27 cellular contexts compared by ENCODE assay signal in the genomic region with DNA sequence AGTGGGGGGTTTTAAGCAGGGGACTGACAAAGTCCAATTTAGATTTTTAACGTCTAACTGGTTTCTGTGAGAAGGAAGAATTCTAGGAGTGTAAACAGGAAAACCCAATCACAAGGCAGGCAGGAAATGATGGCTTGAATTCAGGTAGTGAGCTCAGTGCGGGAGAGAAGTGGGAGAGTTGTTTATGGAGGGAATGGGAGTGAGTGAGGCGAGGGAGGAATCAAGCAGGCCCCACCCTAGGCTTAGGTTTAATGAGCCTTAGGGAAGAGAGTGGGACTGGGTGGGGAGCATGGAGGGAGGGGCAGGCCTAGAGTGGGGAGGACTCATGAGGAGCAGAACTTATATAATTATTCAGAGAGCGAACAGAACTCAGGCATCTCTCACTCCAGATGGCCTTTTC. TPM values are rescaled to one million over a fixed set of nuclear protein-coding genes. Genes with fewer than 3 reads are reported as not detected.
DNase-seq lines count a peak whose midpoint lies in the region; ATAC-seq and TF ChIP-seq lines count a peak whose summit lies in the region.
"Had no signal": no experiment of that assay in that cellular context is flagged by ENCODE, and none has a peak within 500 bp of the region (broad histone marks: within the 10 kb centered on the region; RNA-seq: fewer than 3 reads in every experiment).

No MANE protein-coding gene starts in this region.

- H3K4me3 ChIP-seq in HEK293 (ENCODE audit: low read depth, low read length): no peak overlapping the region
- no peak overlapping the region for H3K4me3 ChIP-seq in colonic mucosa
- no peak overlapping the region for H3K4me3 ChIP-seq in naive thymus-derived CD4-positive, alpha-beta T cell (ENCODE audit: low read length)
- H3K4me3 ChIP-seq in gastrocnemius medialis: no peak overlapping the region
- H3K4me3 ChIP-seq: ascending aorta, GM23248, lung, psoas muscle, skin epidermis, testis had no signal

- H3K27ac Mint-ChIP-seq in naive thymus-derived CD4-positive, alpha-beta T cell: peak overlapping the region; percentile 73 to 95 (median 86)
- H3K27ac Mint-ChIP-seq: stimulated activated memory B cell treated with anti-CD40 and anti-IgM and Interleukin-4, amounts not matched to agents 10 μg/mL and 1 μg/mL and 100 μg/mL, for 72 hours had no signal

- peaks cover 19 to 61% (median 41%) of the 10 kb centered on the region in 7 donors for H3K4me1 Mint-ChIP-seq in naive thymus-derived CD4-positive, alpha-beta T cell
- H3K4me1 Mint-ChIP-seq: stimulated activated memory B cell treated with anti-CD40 and anti-IgM and Interleukin-4, amounts not matched to agents 10 μg/mL and 1 μg/mL and 100 μg/mL, for 72 hours had no signal

- in situ Hi-C loops in gastrocnemius medialis (cut with MboI; ENCODE audit: low sequenced_read_pairs in 4 of 4): no loop called here

- no peak for TF ChIP-seq POLR2A in gastrocnemius medialis (IDR thresholded peaks at IDR 0.05)

- H3K9me3 Mint-ChIP-seq in naive thymus-derived CD4-positive, alpha-beta T cell: no peaks in the 10 kb centered on the region
- H3K9me3 Mint-ChIP-seq: central memory CD8-positive, alpha-beta T cell; stimulated activated memory B cell treated with anti-CD40 and anti-IgM and Interleukin-4, amounts not matched to agents 10 μg/mL and 1 μg/mL and 100 μg/mL, for 72 hours had no signal

- H3K4me3 Mint-ChIP-seq in naive thymus-derived CD4-positive, alpha-beta T cell: peak overlapping the region; percentile 28 to 73 (median 65)
- H3K4me3 Mint-ChIP-seq: central memory CD8-positive, alpha-beta T cell; stimulated activated memory B cell treated with anti-CD40 and anti-IgM and Interleukin-4, amounts not matched to agents 10 μg/mL and 1 μg/mL and 100 μg/mL, for 72 hours had no signal

- H3K4me1 ChIP-seq in HEK293 (ENCODE audit: control insufficient read depth, insufficient read depth, low read length) (no peaks in the 10 kb centered on the region), colonic mucosa (peaks cover 16% of the 10 kb centered on the region), gastrocnemius medialis (no peaks in the 10 kb centered on the region)
- peaks cover 0 to 23% of the 10 kb centered on the region in 2 donors for H3K4me1 ChIP-seq in naive thymus-derived CD4-positive, alpha-beta T cell (ENCODE audit: control insufficient read depth in 2 of 2, insufficient read depth in 2 of 2, low read length in 2 of 2)
- H3K4me1 ChIP-seq: psoas muscle, testis had no signal

- H3K36me3 ChIP-seq in HEK293 (ENCODE audit: control insufficient read depth in 2 of 2, insufficient read depth in 1 of 2, low read length in 2 of 2): no peaks in the 10 kb centered on the region
- no peaks in the 10 kb centered on the region for H3K36me3 ChIP-seq in colonic mucosa
- H3K36me3 ChIP-seq in naive thymus-derived CD4-positive, alpha-beta T cell (ENCODE audit: control insufficient read depth in 2 of 3, insufficient read depth in 3 of 3, low read length in 3 of 3): peaks cover 0 to 37% (median 4%) of the 10 kb centered on the region in 3 experiments
- H3K36me3 ChIP-seq in gastrocnemius medialis: no peaks in the 10 kb centered on the region
- H3K36me3 ChIP-seq: ascending aorta had no signal

- no peak for TF ChIP-seq CTCF in HEK293 (tag by site-specific recombination; IDR thresholded peaks at IDR 0.05)
- TF ChIP-seq CTCF in colonic mucosa (IDR thresholded peaks at IDR 0.05): no peak
- no peak for TF ChIP-seq CTCF in gastrocnemius medialis (IDR thresholded peaks at IDR 0.05 in 4 of 5, conservative IDR thresholded peaks at IDR 0.05 in 1 of 5)

- no peak for ATAC-seq in naive thymus-derived CD4-positive, alpha-beta T cell
- ATAC-seq in gastrocnemius medialis: no peak
- no peak for ATAC-seq in GM21529 (IDR thresholded peaks at IDR 0.05; ENCODE audit: unreplicated experiment)
- ATAC-seq: psoas muscle; stimulated activated memory B cell treated with anti-CD40 and anti-IgM and Interleukin-4, amounts not matched to agents 10 μg/mL and 1 μg/mL and 100 μg/mL, for 72 hours had no signal

- peaks cover 3 to 46% (median 18%) of the 10 kb centered on the region in 5 donors for H3K36me3 Mint-ChIP-seq in naive thymus-derived CD4-positive, alpha-beta T cell
- H3K36me3 Mint-ChIP-seq: stimulated activated memory B cell treated with anti-CD40 and anti-IgM and Interleukin-4, amounts not matched to agents 10 μg/mL and 1 μg/mL and 100 μg/mL, for 72 hours had no signal

- H3K27me3 Mint-ChIP-seq in naive thymus-derived CD4-positive, alpha-beta T cell: no peaks in the 10 kb centered on the region
- H3K27me3 Mint-ChIP-seq: central memory CD8-positive, alpha-beta T cell; stimulated activated memory B cell treated with anti-CD40 and anti-IgM and Interleukin-4, amounts not matched to agents 10 μg/mL and 1 μg/mL and 100 μg/mL, for 72 hours had no signal

- POLR2A ChIA-PET in HEK293 (lab: Yijun Ruan, JAX): no interaction called here
- POLR2A ChIA-PET in naive thymus-derived CD4-positive, alpha-beta T cell (lab: Charles Lee): interaction anchor here (0.9 to 1.7 kb wide), 5 partner anchors 8 to 80 kb away, joined by 3 to 6 read pairs (median 4); a partner anchor contains a TSS

- peak; percentile 3 for DNase-seq in NCI-H510A treated with DMSO at 0.1 percent for 48 hours (lab: John Stamatoyannopoulos, UW)
- DNase-seq in NCI-H510A (lab: John Stamatoyannopoulos, UW): no peak
- peak; percentile 71 for DNase-seq in colonic mucosa
- no peak for DNase-seq in naive thymus-derived CD4-positive, alpha-beta T cell
- DNase-seq in gastrocnemius medialis: no peak
- no peak for DNase-seq in SIG-M5 treated with dmso at 0.1 percent for 504 hours (lab: John Stamatoyannopoulos, UW; ENCODE audit: unreplicated experiment)
- DNase-seq: activated CD4-positive, CD25-positive, alpha-beta regulatory T cell treated with anti-CD3 and anti-CD28 coated beads, Interleukin-2, amount 50 U/mL, for 72 hours; activated CD8-positive, alpha-beta memory T cell treated with anti-CD3 and anti-CD28 coated beads, Interleukin-2, amount 50 U/mL, for 4 hours; activated gamma-delta T cell; Caco-2; GM23248; islet precursor cell; KG1; NCI-H2171 treated with DMSO at 0.1 percent for 48 hours; NCI-H774; psoas muscle; stimulated activated CD4-positive, alpha-beta T cell treated with anti-CD3 and anti-CD28 coated beads, Interleukin-2, amount 100 ng/mL, for 24 hours; testis had no signal

- peak overlapping the region in 1 of 2 donors; percentile 22 for H3K9ac ChIP-seq in colonic mucosa (ENCODE audit: low read depth in 2 of 2, low read length in 2 of 2)
- H3K9ac ChIP-seq: GM23248 had no signal

- CTCF ChIA-PET in HEK293 (lab: Yijun Ruan, JAX): no interaction called here
- CTCF ChIA-PET in naive thymus-derived CD4-positive, alpha-beta T cell (lab: Charles Lee): interaction anchor here (4.1 kb wide), 1 partner anchor 16 kb away, joined by 37 read pairs; no protein-coding TSS in a partner anchor

- H3K27ac ChIP-seq in HEK293 (ENCODE audit: extremely low read depth, low read depth, low read length): no peak overlapping the region
- peak overlapping the region; percentile 35 for H3K27ac ChIP-seq in colonic mucosa
- peak overlapping the region; percentile 51 for H3K27ac ChIP-seq in naive thymus-derived CD4-positive, alpha-beta T cell (ENCODE audit: low read depth, low read length)
- no peak overlapping the region for H3K27ac ChIP-seq in gastrocnemius medialis
- H3K27ac ChIP-seq: 22Rv1, ascending aorta, GM23248, psoas muscle, testis had no signal

- H3K27me3 ChIP-seq in colonic mucosa: no peaks in the 10 kb centered on the region
- no peaks in the 10 kb centered on the region for H3K27me3 ChIP-seq in naive thymus-derived CD4-positive, alpha-beta T cell (ENCODE audit: control insufficient read depth in 2 of 2, insufficient read depth in 2 of 2, low read length in 2 of 2)
- H3K27me3 ChIP-seq in gastrocnemius medialis: no peaks in the 10 kb centered on the region
- H3K27me3 ChIP-seq: ascending aorta, testis had no signal

- intact Hi-C loops in colonic mucosa (cut with DNase I) (no loop called here), gastrocnemius medialis (cut with DNase I; ENCODE audit: low total_unique reads) (no loop called here)
- intact Hi-C loops in naive thymus-derived CD4-positive, alpha-beta T cell (cut with micrococcal nuclease): no loop called here

- H3K9me3 ChIP-seq in HEK293 (ENCODE audit: control insufficient read depth, insufficient read depth, low read depth, low read length) (no peaks in the 10 kb centered on the region), colonic mucosa (no peaks in the 10 kb centered on the region), gastrocnemius medialis (no peaks in the 10 kb centered on the region)
- H3K9me3 ChIP-seq in naive thymus-derived CD4-positive, alpha-beta T cell (ENCODE audit: control insufficient read depth in 2 of 3, low read length in 3 of 3): no peaks in the 10 kb centered on the region
- H3K9me3 ChIP-seq: ascending aorta, Caco-2, psoas muscle, testis had no signal

TF ChIP-seq in HEK293, 187 proteins besides CTCF, POLR2A, EP300 and RAD21:
- TF ChIP-seq, protein P1, sequence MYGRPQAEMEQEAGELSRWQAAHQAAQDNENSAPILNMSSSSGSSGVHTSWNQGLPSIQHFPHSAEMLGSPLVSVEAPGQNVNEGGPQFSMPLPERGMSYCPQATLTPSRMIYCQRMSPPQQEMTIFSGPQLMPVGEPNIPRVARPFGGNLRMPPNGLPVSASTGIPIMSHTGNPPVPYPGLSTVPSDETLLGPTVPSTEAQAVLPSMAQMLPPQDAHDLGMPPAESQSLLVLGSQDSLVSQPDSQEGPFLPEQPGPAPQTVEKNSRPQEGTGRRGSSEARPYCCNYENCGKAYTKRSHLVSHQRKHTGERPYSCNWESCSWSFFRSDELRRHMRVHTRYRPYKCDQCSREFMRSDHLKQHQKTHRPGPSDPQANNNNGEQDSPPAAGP (tag by site-specific recombination; IDR thresholded peaks at IDR 0.05): 0 out of 2 replicates have a peak, but pooled peaks have one; percentile 36
- peak; percentile 55; the same call in 1 of the 2 replicates for TF ChIP-seq EGR2 (tag by site-specific recombination; IDR thresholded peaks at IDR 0.05; ENCODE audit: low read depth)
- TF ChIP-seq ZNF670 (tag by site-specific recombination; IDR thresholded peaks at IDR 0.05; ENCODE audit: low read depth): no peak
- peak; percentile 92 for TF ChIP-seq KLF1 (tag by site-specific recombination; IDR thresholded peaks at IDR 0.05)

RNA-seq across cellular contexts. Expression of a gene that starts 17.9 kb away (rescaled TPM):
- 10 to 100 TPM; 74.2 to 98.0 TPM for total RNA-seq in colonic mucosa
- 100 to 1,000 TPM in 2 of 5 experiments, 10 to 100 TPM in 2, 1 to 10 TPM in 1; 8.0 to 133 (median 70.5) TPM for total RNA-seq in naive thymus-derived CD4-positive, alpha-beta T cell
- 10 to 100 TPM; 30.5 to 44.8 TPM for polyA plus RNA-seq in naive thymus-derived CD4-positive, alpha-beta T cell
- total RNA-seq in gastrocnemius medialis: 1 to 10 TPM; 1.7 to 8.7 (median 3.2) TPM
- total RNA-seq: GM23248, OCI-LY7 had no signal
- polyA plus RNA-seq: GM23248 had no signal

Comparison
In these comparisons a context has a peak if more than half of its experiments do, and no peak if none do; other contexts are left out.
1. DNase-seq: peak in NCI-H510A treated with DMSO at 0.1 percent for 48 hours (single experiment) and colonic mucosa (single experiment); none in NCI-H510A (single experiment), naive thymus-derived CD4-positive, alpha-beta T cell (0 of 9), gastrocnemius medialis (0 of 2) and SIG-M5 treated with dmso at 0.1 percent for 504 hours (single experiment).
2. H3K27ac ChIP-seq: peak in colonic mucosa (single experiment) and naive thymus-derived CD4-positive, alpha-beta T cell (single experiment); none in HEK293 (single experiment) and gastrocnemius medialis (0 of 4).